ENCODE assay signal across 8 cellular contexts in genomic region chr6:165086746-165087145, GRCh38.
"Had no signal": no experiment of that assay in that cellular context is flagged by ENCODE, and none has a peak within 500 bp of the region (broad histone marks: within the 10 kb centered on the region; RNA-seq: fewer than 3 reads in every experiment).

No MANE protein-coding gene starts in this region.

- DNase-seq: GM23248, GOT3, H7, HFFc6, IMR-90 had no signal

- FAIRE-seq: K562 had no signal

- H3K4me3 ChIP-seq: GM23248, HAP-1, K562 had no signal

- H3K27ac ChIP-seq: GM23248, HL-60 had no signal
